In the genomic region with DNA sequence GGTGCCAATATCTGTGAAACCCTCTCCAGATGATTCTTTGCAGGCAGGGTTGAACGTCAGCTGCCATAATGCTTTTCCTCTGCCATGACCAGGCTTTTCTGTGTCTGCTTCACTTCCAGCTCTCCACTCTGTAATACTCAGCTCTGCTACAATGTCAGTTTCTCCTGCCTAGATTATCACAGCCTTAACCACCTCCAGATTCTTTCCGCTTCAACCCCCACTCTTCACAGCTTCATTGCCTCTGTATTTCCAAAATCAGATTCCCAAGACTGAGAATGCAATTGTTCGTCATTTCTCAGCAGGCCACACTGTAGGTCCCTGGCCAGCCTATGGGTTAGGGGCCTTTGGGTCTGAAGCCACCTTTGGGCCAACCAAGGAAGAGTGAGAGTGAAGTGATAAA, we compare ENCODE assay signal across 21 cellular contexts.
"Had no signal": no experiment of that assay in that cellular context is flagged by ENCODE, and none has a peak within 500 bp of the region (broad histone marks: within the 10 kb centered on the region; RNA-seq: fewer than 3 reads in every experiment).

No MANE protein-coding gene starts in this region.

- H3K9me3 ChIP-seq: esophagus muscularis mucosa, gastroesophageal sphincter, heart left ventricle, left lung, lower lobe of right lung, mucosa of descending colon had no signal

- H3K4me2 ChIP-seq: hepatocyte had no signal

- ATAC-seq: effector memory CD8-positive, alpha-beta T cell; foreskin keratinocyte; gastroesophageal sphincter; heart left ventricle; left cardiac atrium; left lung; left ventricle myocardium superior; lower lobe of right lung; mucosa of descending colon had no signal

- H3K9me3 Mint-ChIP-seq: effector memory CD8-positive, alpha-beta T cell; endodermal cell; immature natural killer cell; mesothelial cell of epicardium; naive B cell had no signal

- H3K4me1 ChIP-seq: esophagus muscularis mucosa, foreskin keratinocyte, gastroesophageal sphincter, heart left ventricle, left lung, lower lobe of right lung had no signal

- H3K27ac Mint-ChIP-seq: effector memory CD8-positive, alpha-beta T cell; endodermal cell; immature natural killer cell; mesothelial cell of epicardium had no signal

- H3K27me3 ChIP-seq: esophagus muscularis mucosa, gastroesophageal sphincter, heart left ventricle, hepatocyte, left lung had no signal

- H3K4me3 ChIP-seq: coronary artery, esophagus muscularis mucosa, gastroesophageal sphincter, heart left ventricle, hepatocyte, left lung, lower lobe of right lung, mucosa of descending colon had no signal

- H3K27ac ChIP-seq: coronary artery, epithelial cell of prostate, esophagus muscularis mucosa, foreskin keratinocyte, gastroesophageal sphincter, heart left ventricle, hepatocyte, left lung, lower lobe of right lung had no signal

- H3K4me1 Mint-ChIP-seq: immature natural killer cell, mesothelial cell of epicardium had no signal

- H3K36me3 ChIP-seq: esophagus muscularis mucosa, gastroesophageal sphincter, heart left ventricle, left lung, lower lobe of right lung had no signal

- H3K36me3 Mint-ChIP-seq: mesothelial cell of epicardium had no signal

- H3K4me3 Mint-ChIP-seq: effector memory CD8-positive, alpha-beta T cell; endodermal cell; immature natural killer cell; mesothelial cell of epicardium; naive B cell had no signal

- H3K79me2 ChIP-seq: hepatocyte had no signal

- H3K27me3 Mint-ChIP-seq: effector memory CD8-positive, alpha-beta T cell had no signal

- DNase-seq: dermis blood vessel endothelial cell; effector CD8-positive, alpha-beta T cell; effector memory CD8-positive, alpha-beta T cell; erythroblast; foreskin keratinocyte; heart left ventricle; immature natural killer cell; left cardiac atrium; left lung; left ventricle myocardium superior; lower lobe of right lung; mesenchymal stem cell; mucosa of descending colon; naive B cell had no signal

- H2AFZ ChIP-seq: hepatocyte had no signal
